Comparison of ENCODE assay signal across 1 cellular context in genomic region chr3:58175429-58176184, GRCh38.
TF ChIP-seq lines count a peak whose summit lies in the region.

No MANE protein-coding gene starts in this region.

TF ChIP-seq in HepG2, 621 proteins besides CTCF, POLR2A, EP300 and RAD21 (continued from another document and continues in another):
- TF ChIP-seq FOXP4 (CRISPR knock-in tag; IDR thresholded peaks at IDR 0.05) (peak; percentile 83), RFXAP (CRISPR knock-in tag; IDR thresholded peaks at IDR 0.05; ENCODE audit: borderline replicate concordance) (peak; percentile 72; the same call in 1 of the 2 replicates), DR1 (CRISPR knock-in tag; IDR thresholded peaks at IDR 0.05) (no peak), JUNB (CRISPR knock-in tag; IDR thresholded peaks at IDR 0.05; ENCODE audit: borderline replicate concordance) (no peak), MEF2D (CRISPR knock-in tag; IDR thresholded peaks at IDR 0.05) (peak; percentile 90), ZNF605 (CRISPR knock-in tag; IDR thresholded peaks at IDR 0.05) (peak; percentile 74), NFYB (CRISPR knock-in tag; IDR thresholded peaks at IDR 0.05) (no peak), ZNF780A (CRISPR knock-in tag; IDR thresholded peaks at IDR 0.05) (no peak), ZNF263 (CRISPR knock-in tag; IDR thresholded peaks at IDR 0.05) (no peak), RBM22 (optimal IDR thresholded peaks at IDR 0.05; ENCODE audit: low read length) (no peak), TMF1 (CRISPR knock-in tag; IDR thresholded peaks at IDR 0.05; ENCODE audit: low read depth) (no peak), ZNF562 (CRISPR knock-in tag; IDR thresholded peaks at IDR 0.05; ENCODE audit: borderline replicate concordance) (no peak), KDM5A (IDR thresholded peaks at IDR 0.05; ENCODE audit: borderline replicate concordance, low read length) (no peak), ZNF329 (CRISPR knock-in tag; IDR thresholded peaks at IDR 0.05; ENCODE audit: low read depth) (0 out of 2 replicates have a peak, but pooled peaks have one; percentile 50), KLF9 (CRISPR knock-in tag; IDR thresholded peaks at IDR 0.05; ENCODE audit: low read depth) (peak; percentile 78; the same call in 1 of the 2 replicates), FOXA3 (CRISPR knock-in tag; IDR thresholded peaks at IDR 0.05) (peak; percentile 84), AGO2 (optimal IDR thresholded peaks at IDR 0.05; ENCODE audit: low read depth, low read length) (no peak), ZNF274 (CRISPR knock-in tag; IDR thresholded peaks at IDR 0.05) (peak; percentile 49; the same call in 1 of the 2 replicates), MBD4 (IDR thresholded peaks at IDR 0.05; ENCODE audit: borderline replicate concordance, low read length) (peak; percentile 69; the same call in 1 of the 2 replicates), ZNF644 (CRISPR knock-in tag; IDR thresholded peaks at IDR 0.05; ENCODE audit: low read depth) (no peak), SMAD1 (CRISPR knock-in tag; IDR thresholded peaks at IDR 0.05; ENCODE audit: borderline replicate concordance, low read depth) (no peak), HOXA9 (CRISPR knock-in tag; IDR thresholded peaks at IDR 0.05; ENCODE audit: borderline replicate concordance) (no peak), HOXA7 (CRISPR knock-in tag; IDR thresholded peaks at IDR 0.05) (no peak), ZNF782 (CRISPR knock-in tag; IDR thresholded peaks at IDR 0.05; ENCODE audit: borderline replicate concordance) (no peak), ZNF205 (CRISPR knock-in tag; IDR thresholded peaks at IDR 0.05) (0 out of 2 replicates have a peak, but pooled peaks have one; percentile 72), MTA1 (CRISPR knock-in tag; IDR thresholded peaks at IDR 0.05; ENCODE audit: borderline replicate concordance) (peak; percentile 87; the same call in 1 of the 2 replicates), BRD4 (CRISPR knock-in tag; IDR thresholded peaks at IDR 0.05) (peak; percentile 70), CREB1 (IDR thresholded peaks at IDR 0.05) (no peak), CREB1 (CRISPR knock-in tag; IDR thresholded peaks at IDR 0.05) (peak; percentile 66), ZNF33B (CRISPR knock-in tag; IDR thresholded peaks at IDR 0.05) (peak; percentile 66; the same call in 1 of the 2 replicates), CBFB (CRISPR knock-in tag; IDR thresholded peaks at IDR 0.05) (no peak), ZSCAN21 (CRISPR knock-in tag; IDR thresholded peaks at IDR 0.05; ENCODE audit: borderline replicate concordance) (peak; percentile 34; the same call in 1 of the 2 replicates), ZNF773 (CRISPR knock-in tag; IDR thresholded peaks at IDR 0.05; ENCODE audit: borderline replicate concordance) (no peak), WIZ (CRISPR knock-in tag; IDR thresholded peaks at IDR 0.05) (no peak), ZNF777 (CRISPR knock-in tag; IDR thresholded peaks at IDR 0.05) (peak; percentile 54; the same call in 1 of the 2 replicates), KIAA2018 (CRISPR knock-in tag; IDR thresholded peaks at IDR 0.05; ENCODE audit: borderline replicate concordance) (no peak), PATZ1 (CRISPR knock-in tag; IDR thresholded peaks at IDR 0.05) (peak; percentile 89), ZNF337 (CRISPR knock-in tag; IDR thresholded peaks at IDR 0.05; ENCODE audit: borderline replicate concordance, low read depth) (no peak), NR2F6 (IDR thresholded peaks at IDR 0.05) (peak; percentile 72), NR2F6 (CRISPR knock-in tag; IDR thresholded peaks at IDR 0.05) (peak; percentile 83), ZFP62 (CRISPR knock-in tag; IDR thresholded peaks at IDR 0.05) (no peak), ZNF333 (CRISPR knock-in tag; IDR thresholded peaks at IDR 0.05; ENCODE audit: borderline replicate concordance) (no peak; the same call in 1 of the 2 replicates), ZNF280B (CRISPR knock-in tag; IDR thresholded peaks at IDR 0.05; ENCODE audit: borderline replicate concordance) (0 out of 2 replicates have a peak, but pooled peaks have one; percentile 46), FOXP1 (IDR thresholded peaks at IDR 0.05) (no peak), FOXP1 (CRISPR knock-in tag; IDR thresholded peaks at IDR 0.05) (peak; percentile 79; the same call in 1 of the 2 replicates), MED13 (CRISPR knock-in tag; IDR thresholded peaks at IDR 0.05) (no peak), ZBTB20 (CRISPR knock-in tag; IDR thresholded peaks at IDR 0.05; ENCODE audit: borderline replicate concordance, low read depth) (peak; percentile 85; the same call in 1 of the 2 replicates), MTA3 (CRISPR knock-in tag; IDR thresholded peaks at IDR 0.05) (no peak), ESRRA (CRISPR knock-in tag; IDR thresholded peaks at IDR 0.05; ENCODE audit: low read depth) (peak; percentile 74), ZHX2 (IDR thresholded peaks at IDR 0.05; ENCODE audit: low read depth) (no peak), ZHX2 (CRISPR knock-in tag; IDR thresholded peaks at IDR 0.05; ENCODE audit: borderline replicate concordance) (no peak), SP1 (IDR thresholded peaks at IDR 0.05) (no peak), SP1 (CRISPR knock-in tag; IDR thresholded peaks at IDR 0.05) (no peak)
